Comparison of ENCODE assay signal across 24 cellular contexts in the genomic region with DNA sequence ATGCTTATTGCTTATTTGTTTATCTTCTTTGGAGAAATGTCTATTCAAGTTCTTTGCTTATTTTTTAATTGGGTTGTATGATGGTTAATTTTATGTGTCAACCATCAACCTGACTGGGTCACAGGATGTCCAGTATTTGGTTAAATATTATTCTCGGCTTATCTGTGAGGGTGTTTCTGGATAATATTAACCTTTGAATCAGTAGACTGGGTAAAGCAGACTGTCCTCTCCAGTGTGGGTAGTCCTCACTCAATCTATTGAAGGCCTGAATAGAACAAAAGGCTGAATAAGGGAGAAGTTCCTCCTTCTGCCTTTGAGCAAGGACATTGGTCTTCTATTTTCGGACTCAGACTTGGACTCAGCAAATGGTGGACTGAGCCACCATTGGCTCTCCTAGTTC.
DNase-seq lines count a peak whose midpoint lies in the region; ATAC-seq and TF ChIP-seq lines count a peak whose summit lies in the region.
"Had no signal": no experiment of that assay in that cellular context is flagged by ENCODE, and none has a peak within 500 bp of the region (broad histone marks: within the 10 kb centered on the region; RNA-seq: fewer than 3 reads in every experiment).

No MANE protein-coding gene starts in this region.

- no peaks in the 10 kb centered on the region for H3K27me3 ChIP-seq in PC-3 (ENCODE audit: low read length)
- H3K27me3 ChIP-seq: BE2C, MG63 had no signal

- intact Hi-C loops in PC-3 (cut with micrococcal nuclease): no loop called here

- no peak for DNase-seq in T-helper 17 cell
- no peak for DNase-seq in epithelial cell of proximal tubule (ENCODE audit: low read depth)
- no peak for DNase-seq in PC-3
- no peak for DNase-seq in natural killer cell treated with Interleukin-12 subunit alpha and Interleukin-12 subunit beta and Interleukin-15 and Interleukin-18, amount 100 ng/mL, for 72 hours (ENCODE audit: low spot score)
- DNase-seq: BE2C; Calu3; CD8-positive, alpha-beta memory T cell; DMS79 treated with DMSO at 0.1 percent for 48 hours; GF-D8; GOT3; HFFc6; IMR-90; KG1; MG63; NCI-H2029; NCI-H446 treated with DMSO at 0.1 percent for 48 hours; NCI-H526; SHP77 treated with DMSO at 0.1 percent for 48 hours had no signal

- H3K79me2 ChIP-seq in PC-3 (ENCODE audit: low read length): no peaks in the 10 kb centered on the region

- H3K9ac ChIP-seq in PC-3 (ENCODE audit: low read length): no peak overlapping the region

- CTCF ChIA-PET in PC-3 (lab: Charles Lee): no interaction called here

- no peaks in the 10 kb centered on the region for H3K27me3 Mint-ChIP-seq in T-helper 17 cell
- no peaks in the 10 kb centered on the region for H3K27me3 Mint-ChIP-seq in nephron (ENCODE audit: low read depth)
- no peaks in the 10 kb centered on the region for H3K27me3 Mint-ChIP-seq in natural killer cell treated with Interleukin-12 subunit alpha and Interleukin-12 subunit beta and Interleukin-15 and Interleukin-18, amount 100 ng/mL, for 72 hours

- no peak for ATAC-seq in T-helper 17 cell
- ATAC-seq in HG02763 (IDR thresholded peaks at IDR 0.05; ENCODE audit: unreplicated experiment): no peak
- no peak for ATAC-seq in PC-3
- no peak for ATAC-seq in GM18858 (IDR thresholded peaks at IDR 0.05; ENCODE audit: unreplicated experiment)
- no peak for ATAC-seq in natural killer cell treated with Interleukin-12 subunit alpha and Interleukin-12 subunit beta and Interleukin-15 and Interleukin-18, amount 100 ng/mL, for 72 hours
- ATAC-seq: Panc1 had no signal

- no peaks in the 10 kb centered on the region for H3K9me3 ChIP-seq in T-helper 17 cell (ENCODE audit: control insufficient read depth, low read length, poor library complexity, severe bottlenecking)
- H3K9me3 ChIP-seq in PC-3 (ENCODE audit: low read length): no peaks in the 10 kb centered on the region
- H3K9me3 ChIP-seq: BE2C, HAP-1, MG63 had no signal

- H4K20me1 ChIP-seq in PC-3 (ENCODE audit: low read length): no peaks in the 10 kb centered on the region

- H3K4me3 Mint-ChIP-seq in T-helper 17 cell: no peak overlapping the region
- H3K4me3 Mint-ChIP-seq in nephron: no peak overlapping the region
- no peak overlapping the region for H3K4me3 Mint-ChIP-seq in natural killer cell treated with Interleukin-12 subunit alpha and Interleukin-12 subunit beta and Interleukin-15 and Interleukin-18, amount 100 ng/mL, for 72 hours
- H3K4me3 Mint-ChIP-seq: CD14-positive monocyte; CD8-positive, alpha-beta memory T cell; HFFc6 had no signal

- no peak overlapping the region for H2AFZ ChIP-seq in PC-3 (ENCODE audit: low read length)

- no peak overlapping the region for H3K4me2 ChIP-seq in PC-3 (ENCODE audit: low read length)

- H3K36me3 ChIP-seq in PC-3 (ENCODE audit: low read depth, low read length): no peaks in the 10 kb centered on the region
- H3K36me3 ChIP-seq: BE2C, HAP-1 had no signal

- peaks cover 4% of the 10 kb centered on the region for H3K4me1 Mint-ChIP-seq in T-helper 17 cell
- no peaks in the 10 kb centered on the region for H3K4me1 Mint-ChIP-seq in nephron
- H3K4me1 Mint-ChIP-seq in natural killer cell treated with Interleukin-12 subunit alpha and Interleukin-12 subunit beta and Interleukin-15 and Interleukin-18, amount 100 ng/mL, for 72 hours (ENCODE audit: low read depth in 2 of 2): peaks cover 0 to 4% of the 10 kb centered on the region in 2 donors
- H3K4me1 Mint-ChIP-seq: CD8-positive, alpha-beta memory T cell had no signal

- H3K27ac ChIP-seq in PC-3 (ENCODE audit: low read length): no peak overlapping the region

- H3K36me3 Mint-ChIP-seq in T-helper 17 cell (ENCODE audit: low read depth) (peaks cover 5% of the 10 kb centered on the region), nephron (ENCODE audit: low read depth) (peaks cover 22% of the 10 kb centered on the region)
- no peaks in the 10 kb centered on the region for H3K36me3 Mint-ChIP-seq in natural killer cell treated with Interleukin-12 subunit alpha and Interleukin-12 subunit beta and Interleukin-15 and Interleukin-18, amount 100 ng/mL, for 72 hours

- H3K9me3 Mint-ChIP-seq in nephron: no peaks in the 10 kb centered on the region
- H3K9me3 Mint-ChIP-seq in natural killer cell treated with Interleukin-12 subunit alpha and Interleukin-12 subunit beta and Interleukin-15 and Interleukin-18, amount 100 ng/mL, for 72 hours: no peaks in the 10 kb centered on the region
- H3K9me3 Mint-ChIP-seq: CD14-positive monocyte; CD8-positive, alpha-beta memory T cell; HFFc6 had no signal

- H3K4me3 ChIP-seq in epithelial cell of proximal tubule (ENCODE audit: low read depth, low read length): peak overlapping the region; percentile 32
- no peak overlapping the region for H3K4me3 ChIP-seq in PC-3 (ENCODE audit: low read length)
- H3K4me3 ChIP-seq: HAP-1, MG63 had no signal

- POLR2A ChIA-PET in PC-3 (lab: Charles Lee; ENCODE audit: unreplicated experiment): no interaction called here

- no TSS peak for BruUV-seq in PC-3 (replicated peaks; lab: Mats Ljungman, UMichigan)

- TF ChIP-seq CTCF in epithelial cell of proximal tubule (conservative IDR thresholded peaks at IDR 0.05; ENCODE audit: low read depth, low read length): no peak
- TF ChIP-seq CTCF in nephron (IDR thresholded peaks at IDR 0.05; ENCODE audit: unreplicated experiment in 3 of 3): no peak
- TF ChIP-seq CTCF in PC-3 (conservative IDR thresholded peaks at IDR 0.05; ENCODE audit: low read depth, low read length): no peak

- H3K27ac Mint-ChIP-seq in T-helper 17 cell (peak overlapping the region; percentile 74), nephron (peak overlapping the region in 2 of 3 experiments; percentile 16 to 24)
- H3K27ac Mint-ChIP-seq in natural killer cell treated with Interleukin-12 subunit alpha and Interleukin-12 subunit beta and Interleukin-15 and Interleukin-18, amount 100 ng/mL, for 72 hours: no peak overlapping the region
- H3K27ac Mint-ChIP-seq: HFFc6 had no signal

- H3F3A ChIP-seq in PC-3 (ENCODE audit: low read length, unreplicated experiment): no peaks in the 10 kb centered on the region

- H3K4me1 ChIP-seq in PC-3 (ENCODE audit: insufficient read depth, low read length): peaks cover 10% of the 10 kb centered on the region
- H3K4me1 ChIP-seq: BE2C had no signal

- no peaks in the 10 kb centered on the region for H3K9me2 ChIP-seq in PC-3 (replicated peaks; ENCODE audit: low read length)

Comparison
In these comparisons a context has a peak if more than half of its experiments do, and no peak if none do; other contexts are left out.
1. H3K27ac Mint-ChIP-seq: peak in T-helper 17 cell (single experiment) and nephron (2 of 3); none in natural killer cell treated with Interleukin-12 subunit alpha and Interleukin-12 subunit beta and Interleukin-15 and Interleukin-18, amount 100 ng/mL, for 72 hours (0 of 2).